In the genomic region with DNA sequence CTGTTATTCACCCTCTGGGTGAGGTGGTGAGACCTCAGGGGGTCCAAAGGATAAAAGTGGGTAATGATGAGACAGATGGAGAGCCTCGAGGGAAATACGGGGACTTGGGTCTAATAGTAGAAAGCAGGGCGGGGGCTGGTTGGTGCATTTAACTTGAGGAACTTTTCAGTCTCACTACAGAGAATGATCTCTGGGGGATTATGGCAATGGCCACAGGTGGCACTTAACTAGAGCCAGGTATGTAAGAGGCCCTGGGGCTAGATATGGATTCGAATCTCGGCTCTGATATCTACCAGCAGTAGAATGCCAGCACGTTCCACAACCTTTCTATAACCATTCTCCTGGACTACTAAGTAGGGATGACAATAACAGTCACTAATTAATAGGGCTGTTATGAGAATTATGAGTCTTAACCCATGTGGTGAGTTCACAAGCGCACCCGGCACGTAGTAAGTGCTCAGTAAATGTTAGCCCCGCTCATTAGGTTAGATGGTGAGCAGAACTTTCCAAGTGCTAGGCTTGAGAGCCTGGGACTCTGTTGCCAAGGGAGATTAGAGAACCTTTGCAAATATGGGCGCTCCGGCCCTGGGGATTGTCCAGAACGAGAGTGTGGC, we compare ENCODE assay signal across 2 cellular contexts.
A peak's percentile ranks its signal among the peaks of the same experiment; 100 is the strongest.
TF ChIP-seq lines count a peak whose summit lies in the region.

No MANE protein-coding gene starts in this region.

TF ChIP-seq in GM23338, 12 proteins besides CTCF, POLR2A, EP300 and RAD21:
- TF ChIP-seq JUNB (IDR thresholded peaks at IDR 0.05; ENCODE audit: unreplicated experiment): no peak
- no peak for TF ChIP-seq EZH2 (IDR thresholded peaks at IDR 0.05; ENCODE audit: low read depth, unreplicated experiment)
- TF ChIP-seq STAT1 (IDR thresholded peaks at IDR 0.05; ENCODE audit: unreplicated experiment): no peak
- TF ChIP-seq EZH2phosphoT487 (IDR thresholded peaks at IDR 0.05; ENCODE audit: unreplicated experiment): no peak
- no peak for TF ChIP-seq CREB1 (CRISPR knock-in tag; IDR thresholded peaks at IDR 0.05; ENCODE audit: low read depth)
- TF ChIP-seq POLR2AphosphoS5 (IDR thresholded peaks at IDR 0.05; ENCODE audit: low read depth): no peak
- TF ChIP-seq ZNF114 (CRISPR knock-in tag; IDR thresholded peaks at IDR 0.05): no peak
- TF ChIP-seq, protein P1, sequence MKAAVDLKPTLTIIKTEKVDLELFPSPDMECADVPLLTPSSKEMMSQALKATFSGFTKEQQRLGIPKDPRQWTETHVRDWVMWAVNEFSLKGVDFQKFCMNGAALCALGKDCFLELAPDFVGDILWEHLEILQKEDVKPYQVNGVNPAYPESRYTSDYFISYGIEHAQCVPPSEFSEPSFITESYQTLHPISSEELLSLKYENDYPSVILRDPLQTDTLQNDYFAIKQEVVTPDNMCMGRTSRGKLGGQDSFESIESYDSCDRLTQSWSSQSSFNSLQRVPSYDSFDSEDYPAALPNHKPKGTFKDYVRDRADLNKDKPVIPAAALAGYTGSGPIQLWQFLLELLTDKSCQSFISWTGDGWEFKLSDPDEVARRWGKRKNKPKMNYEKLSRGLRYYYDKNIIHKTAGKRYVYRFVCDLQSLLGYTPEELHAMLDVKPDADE (IDR thresholded peaks at IDR 0.05): no peak
- TF ChIP-seq ZNF331 (CRISPR knock-in tag; IDR thresholded peaks at IDR 0.05; ENCODE audit: low read depth): no peak
- no peak for TF ChIP-seq NANOG (IDR thresholded peaks at IDR 0.05; ENCODE audit: borderline replicate concordance)
- TF ChIP-seq, protein P2, sequence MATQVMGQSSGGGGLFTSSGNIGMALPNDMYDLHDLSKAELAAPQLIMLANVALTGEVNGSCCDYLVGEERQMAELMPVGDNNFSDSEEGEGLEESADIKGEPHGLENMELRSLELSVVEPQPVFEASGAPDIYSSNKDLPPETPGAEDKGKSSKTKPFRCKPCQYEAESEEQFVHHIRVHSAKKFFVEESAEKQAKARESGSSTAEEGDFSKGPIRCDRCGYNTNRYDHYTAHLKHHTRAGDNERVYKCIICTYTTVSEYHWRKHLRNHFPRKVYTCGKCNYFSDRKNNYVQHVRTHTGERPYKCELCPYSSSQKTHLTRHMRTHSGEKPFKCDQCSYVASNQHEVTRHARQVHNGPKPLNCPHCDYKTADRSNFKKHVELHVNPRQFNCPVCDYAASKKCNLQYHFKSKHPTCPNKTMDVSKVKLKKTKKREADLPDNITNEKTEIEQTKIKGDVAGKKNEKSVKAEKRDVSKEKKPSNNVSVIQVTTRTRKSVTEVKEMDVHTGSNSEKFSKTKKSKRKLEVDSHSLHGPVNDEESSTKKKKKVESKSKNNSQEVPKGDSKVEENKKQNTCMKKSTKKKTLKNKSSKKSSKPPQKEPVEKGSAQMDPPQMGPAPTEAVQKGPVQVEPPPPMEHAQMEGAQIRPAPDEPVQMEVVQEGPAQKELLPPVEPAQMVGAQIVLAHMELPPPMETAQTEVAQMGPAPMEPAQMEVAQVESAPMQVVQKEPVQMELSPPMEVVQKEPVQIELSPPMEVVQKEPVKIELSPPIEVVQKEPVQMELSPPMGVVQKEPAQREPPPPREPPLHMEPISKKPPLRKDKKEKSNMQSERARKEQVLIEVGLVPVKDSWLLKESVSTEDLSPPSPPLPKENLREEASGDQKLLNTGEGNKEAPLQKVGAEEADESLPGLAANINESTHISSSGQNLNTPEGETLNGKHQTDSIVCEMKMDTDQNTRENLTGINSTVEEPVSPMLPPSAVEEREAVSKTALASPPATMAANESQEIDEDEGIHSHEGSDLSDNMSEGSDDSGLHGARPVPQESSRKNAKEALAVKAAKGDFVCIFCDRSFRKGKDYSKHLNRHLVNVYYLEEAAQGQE (IDR thresholded peaks at IDR 0.05; ENCODE audit: unreplicated experiment): no peak

TF ChIP-seq in GM12878, 131 proteins besides CTCF, POLR2A, EP300 and RAD21:
- TF ChIP-seq SPI1 (IDR thresholded peaks at IDR 0.05; ENCODE audit: borderline replicate concordance, insufficient read depth, low read depth, low read length) (no peak), SMARCA5 (IDR thresholded peaks at IDR 0.05) (peak; percentile 49), HDGF (IDR thresholded peaks at IDR 0.05) (no peak), ATF7 (IDR thresholded peaks at IDR 0.05; ENCODE audit: low read depth) (0 out of 2 replicates have a peak, but pooled peaks have one; percentile 9), MEF2B (IDR thresholded peaks at IDR 0.05; ENCODE audit: partially characterized antibody, poor library complexity, severe bottlenecking) (peak; percentile 60), NBN (IDR thresholded peaks at IDR 0.05) (0 out of 2 replicates have a peak, but pooled peaks have one; percentile 25)
